Comparison of ENCODE assay signal across 3 cellular contexts in genomic region chr5:78308689-78309088, GRCh38.
A peak's percentile ranks its signal among the peaks of the same experiment; 100 is the strongest.
TF ChIP-seq lines count a peak whose summit lies in the region.

No MANE protein-coding gene starts in this region.

TF ChIP-seq in HCT116, 20 proteins besides CTCF, POLR2A, EP300 and RAD21:
- TF ChIP-seq ZBTB33 (IDR thresholded peaks at IDR 0.05; ENCODE audit: extremely low read depth, insufficient replicate concordance, low read length), result no peak

TF ChIP-seq in Ishikawa, 13 proteins besides CTCF, POLR2A, EP300 and RAD21:
- TF ChIP-seq CREB1 (IDR thresholded peaks at IDR 0.05; ENCODE audit: low read depth) (no peak), ZBTB7A (IDR thresholded peaks at IDR 0.05; ENCODE audit: low read depth) (no peak), YY1 (IDR thresholded peaks at IDR 0.05; ENCODE audit: low read depth) (no peak), USF1 (IDR thresholded peaks at IDR 0.05) (peak; percentile 66), TAF1 (IDR thresholded peaks at IDR 0.05; ENCODE audit: low read depth) (no peak)

TF ChIP-seq in GM12878, 131 proteins besides CTCF, POLR2A, EP300 and RAD21:
- TF ChIP-seq POU2F2 (IDR thresholded peaks at IDR 0.05; ENCODE audit: borderline replicate concordance, low read depth, low read length) (no peak), USF2 (IDR thresholded peaks at IDR 0.05; ENCODE audit: borderline replicate concordance, low read depth, low read length) (no peak), CEBPZ (IDR thresholded peaks at IDR 0.05; ENCODE audit: low read depth, low read length) (no peak), RAD51 (IDR thresholded peaks at IDR 0.05) (peak; percentile 36; the same call in 1 of the 2 replicates)
